In the genomic region with DNA sequence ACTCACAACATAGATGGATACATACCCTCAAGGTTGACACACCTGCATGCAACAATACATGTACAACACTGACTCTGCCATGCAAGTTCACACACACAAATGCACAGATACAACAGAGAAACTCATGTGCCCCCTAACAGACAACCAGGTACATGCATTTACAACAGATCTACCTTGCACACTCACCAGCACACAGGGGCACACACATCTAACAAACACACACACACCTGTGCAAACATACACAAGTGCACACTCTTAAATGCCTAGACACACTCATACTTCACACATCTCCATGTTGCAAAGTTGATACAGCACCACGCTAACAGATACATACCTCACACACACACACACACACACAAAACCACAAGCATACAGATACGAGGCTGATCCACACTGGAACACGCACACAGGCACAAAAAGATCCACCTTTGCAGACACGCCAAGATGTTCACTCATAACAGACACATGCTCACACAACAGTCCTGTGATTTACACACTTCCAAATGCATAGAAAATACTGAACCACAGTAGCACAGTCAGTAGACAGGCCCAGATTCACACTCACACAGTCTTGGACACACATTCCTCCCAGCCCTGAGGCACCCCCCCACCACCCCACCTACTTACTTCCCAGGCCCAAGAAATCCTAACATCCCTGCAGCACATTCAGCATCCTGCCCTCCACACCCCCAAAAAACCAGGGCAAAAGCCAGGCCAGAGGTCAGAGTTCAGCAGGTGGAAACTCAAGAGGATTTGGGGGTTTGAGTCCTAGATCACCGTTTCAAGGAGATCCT, we compare ENCODE assay signal across 13 cellular contexts. TPM values are rescaled to one million over a fixed set of nuclear protein-coding genes. Genes with fewer than 3 reads are reported as not detected.
DNase-seq lines count a peak whose midpoint lies in the region; FAIRE-seq and TF ChIP-seq lines count a peak whose summit lies in the region.
"Had no signal": no experiment of that assay in that cellular context is flagged by ENCODE, and none has a peak within 500 bp of the region (broad histone marks: within the 10 kb centered on the region; RNA-seq: fewer than 3 reads in every experiment).

No MANE protein-coding gene starts in this region.

- H3K4me1 Mint-ChIP-seq in activated CD4-positive, alpha-beta memory T cell treated with anti-CD3 and anti-CD28 coated beads for 36 hours (ENCODE audit: low read depth): peaks cover 21% of the 10 kb centered on the region
- H3K4me1 Mint-ChIP-seq in immature natural killer cell: peaks cover 39 to 48% of the 10 kb centered on the region in 2 donors

- peak overlapping the region; percentile 54 for H3K4me3 Mint-ChIP-seq in activated CD4-positive, alpha-beta memory T cell treated with anti-CD3 and anti-CD28 coated beads for 36 hours
- peak overlapping the region; percentile 74 to 85 (median 81) for H3K4me3 Mint-ChIP-seq in immature natural killer cell

- DNase-seq in 8988T (peak; percentile 87), GM12891 (ENCODE audit: insufficient read length, low spot score) (no peak), immature natural killer cell (no peak), iPS-NIHi11 (ENCODE audit: low spot score) (no peak), anterior cingulate cortex (lab: John Stamatoyannopoulos, UW) (no peak), dedifferentiated amniotic fluid mesenchymal stem cell (ENCODE audit: extremely low spot score) (no peak)
- DNase-seq in activated CD4-positive, alpha-beta memory T cell treated with anti-CD3 and anti-CD28 coated beads for 36 hours: no peak
- DNase-seq in stimulated activated CD4-positive, alpha-beta T cell treated with anti-CD3 and anti-CD28 coated beads, Interleukin-15, amount 100 ng/mL, for 24 hours: no peak
- DNase-seq: NCI-H510A treated with DMSO at 0.1 percent for 48 hours, T-helper 9 cell had no signal

- POLR2A ChIA-PET in activated CD4-positive, alpha-beta memory T cell treated with anti-CD3 and anti-CD28 coated beads for 36 hours (lab: Charles Lee): no interaction called here

- no peak overlapping the region for H3K27ac Mint-ChIP-seq in activated CD4-positive, alpha-beta memory T cell treated with anti-CD3 and anti-CD28 coated beads for 36 hours
- H3K27ac Mint-ChIP-seq in immature natural killer cell: peak overlapping the region; percentile 6 to 83 (median 38)

- CTCF ChIA-PET in activated CD4-positive, alpha-beta memory T cell treated with anti-CD3 and anti-CD28 coated beads for 36 hours (lab: Charles Lee): interaction anchor here (0.6 kb wide), 1 partner anchor 358 kb away, joined by 3 read pairs; no protein-coding TSS in a partner anchor

- H3K27me3 Mint-ChIP-seq in activated CD4-positive, alpha-beta memory T cell treated with anti-CD3 and anti-CD28 coated beads for 36 hours: no peaks in the 10 kb centered on the region
- H3K27me3 Mint-ChIP-seq in immature natural killer cell (ENCODE audit: low read depth in 3 of 3): peaks cover 6 to 17% (median 12%) of the 10 kb centered on the region in 3 donors

- TF ChIP-seq POLR2A in GM12891 (IDR thresholded peaks at IDR 0.05; ENCODE audit: low read depth, low read length): no peak

- FAIRE-seq in GM12891 (lab: Jason Lieb, UNC): peak; percentile 83

- H3K36me3 Mint-ChIP-seq in activated CD4-positive, alpha-beta memory T cell treated with anti-CD3 and anti-CD28 coated beads for 36 hours: peaks cover 5% of the 10 kb centered on the region
- peaks cover 7 to 9% (median 7%) of the 10 kb centered on the region in 3 donors for H3K36me3 Mint-ChIP-seq in immature natural killer cell

- intact Hi-C loops in activated CD4-positive, alpha-beta memory T cell treated with anti-CD3 and anti-CD28 coated beads for 36 hours (cut with micrococcal nuclease): no loop called here

- H3K9me3 Mint-ChIP-seq in activated CD4-positive, alpha-beta memory T cell treated with anti-CD3 and anti-CD28 coated beads for 36 hours: no peaks in the 10 kb centered on the region
- no peaks in the 10 kb centered on the region for H3K9me3 Mint-ChIP-seq in immature natural killer cell

TF ChIP-seq in GM12891, 5 proteins besides CTCF, POLR2A, EP300 and RAD21:
- no peak for TF ChIP-seq SPI1 (IDR thresholded peaks at IDR 0.05; ENCODE audit: low read depth, low read length)
- TF ChIP-seq POLR2AphosphoS5 (IDR thresholded peaks at IDR 0.05; ENCODE audit: low read depth, low read length): no peak
- TF ChIP-seq POU2F2 (IDR thresholded peaks at IDR 0.05; ENCODE audit: low read depth, low read length): no peak
- no peak for TF ChIP-seq PAX5 (IDR thresholded peaks at IDR 0.05; ENCODE audit: insufficient read depth, low read length, severe bottlenecking)
- no peak for TF ChIP-seq TAF1 (IDR thresholded peaks at IDR 0.05; ENCODE audit: low read depth, low read length)

RNA-seq across cellular contexts. Expression of a gene that starts 1.4 kb away (rescaled TPM):
- 0.60 TPM for polyA plus RNA-seq in GM12891 (2012; ENCODE audit: low read depth, missing spikeins)
- total RNA-seq in activated CD4-positive, alpha-beta memory T cell treated with anti-CD3 and anti-CD28 coated beads for 36 hours: 1 to 10 TPM; 6.4 to 6.5 TPM
- 10 to 100 TPM in 1 of 3 donors, 1 to 10 TPM in 2; 4.8 to 16.0 (median 5.4) TPM for polyA plus RNA-seq in immature natural killer cell

RNA-seq across cellular contexts. Expression of a gene that starts 16.5 kb away (rescaled TPM):
- 296 TPM for polyA plus RNA-seq in GM12891 (2012; ENCODE audit: low read depth, missing spikeins)
- total RNA-seq in activated CD4-positive, alpha-beta memory T cell treated with anti-CD3 and anti-CD28 coated beads for 36 hours: 100 to 1,000 TPM; 393 to 415 TPM
- 1,000 to 10,000 TPM in 2 of 3 donors, 100 to 1,000 TPM in 1; 990 to 1,609 (median 1,254) TPM for polyA plus RNA-seq in immature natural killer cell

RNA-seq across cellular contexts. Expression of a gene that starts 22.9 kb away (rescaled TPM):
- polyA plus RNA-seq in GM12891 (2012; ENCODE audit: low read depth, missing spikeins): 23.9 TPM
- total RNA-seq in activated CD4-positive, alpha-beta memory T cell treated with anti-CD3 and anti-CD28 coated beads for 36 hours: 10 to 100 TPM; 49.4 to 51.3 TPM
- 10 to 100 TPM in 1 of 3 donors, 1 to 10 TPM in 2; 2.9 to 17.8 (median 3.9) TPM for polyA plus RNA-seq in immature natural killer cell

RNA-seq across cellular contexts. Expression of a gene that starts 23.1 kb away (rescaled TPM):
- polyA plus RNA-seq in GM12891 (2012; ENCODE audit: low read depth, missing spikeins): not detected
- total RNA-seq in activated CD4-positive, alpha-beta memory T cell treated with anti-CD3 and anti-CD28 coated beads for 36 hours: 1 to 10 TPM; 1.2 to 1.6 TPM
- 1 to 10 TPM; 2.2 to 4.8 (median 2.3) TPM for polyA plus RNA-seq in immature natural killer cell
- total RNA-seq: fibroblast of lung, HT1080 had no signal
- polyA plus RNA-seq: adipose tissue, fibroblast of lung had no signal

RNA-seq across cellular contexts. Expression of a gene that starts 51.1 kb away (rescaled TPM):
- polyA plus RNA-seq in GM12891 (2012; ENCODE audit: low read depth, missing spikeins): not detected
- total RNA-seq in activated CD4-positive, alpha-beta memory T cell treated with anti-CD3 and anti-CD28 coated beads for 36 hours: not detected
- not detected for polyA plus RNA-seq in immature natural killer cell
- total RNA-seq: fibroblast of lung, HT1080 had no signal
- polyA plus RNA-seq: adipose tissue, fibroblast of lung had no signal
